In the genomic region with DNA sequence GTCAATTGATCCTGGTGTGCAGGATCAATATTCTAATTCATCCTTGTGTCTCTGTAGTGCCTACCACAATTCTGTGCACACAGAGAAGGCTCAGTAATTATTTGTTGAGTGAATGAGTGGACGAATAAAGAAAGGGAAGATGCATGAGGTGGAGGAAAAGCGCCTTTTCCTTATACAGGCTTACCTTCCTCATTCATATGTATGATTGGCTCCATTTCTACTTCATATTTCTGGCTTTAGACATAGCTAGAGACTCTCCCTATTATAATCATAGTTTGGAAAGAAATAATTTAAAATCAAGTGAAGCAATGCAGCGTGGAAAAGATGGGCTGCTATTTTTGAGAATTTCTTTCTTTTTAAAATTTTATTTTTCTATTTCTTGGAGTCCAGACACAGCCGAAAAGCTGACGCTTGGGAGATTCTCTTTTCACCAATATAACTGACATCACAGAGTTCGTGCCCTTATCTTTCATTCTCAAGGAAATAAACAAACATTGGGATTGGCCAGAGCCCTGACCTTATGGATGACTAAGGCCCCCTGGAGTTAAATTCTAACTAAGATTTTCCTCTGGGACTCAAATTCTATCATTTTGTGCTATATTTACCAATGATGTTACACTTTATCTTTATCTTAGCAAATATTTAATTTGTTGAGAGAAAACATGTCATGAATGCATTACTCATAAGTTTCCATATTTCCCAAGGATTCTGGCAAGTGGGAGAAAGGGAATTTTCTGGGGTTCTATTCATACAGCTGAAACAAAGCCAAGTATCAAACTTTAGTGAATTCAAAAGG, we compare ENCODE assay signal across 15 cellular contexts. TPM values are rescaled to one million over a fixed set of nuclear protein-coding genes. Genes with fewer than 3 reads are reported as not detected.
DNase-seq lines count a peak whose midpoint lies in the region; ATAC-seq, FAIRE-seq and TF ChIP-seq lines count a peak whose summit lies in the region.
"Had no signal": no experiment of that assay in that cellular context is flagged by ENCODE, and none has a peak within 500 bp of the region (broad histone marks: within the 10 kb centered on the region; RNA-seq: fewer than 3 reads in every experiment).

No MANE protein-coding gene starts in this region.

- H3K79me2 ChIP-seq in GM23248 (ENCODE audit: insufficient read depth) (no peaks in the 10 kb centered on the region), SK-N-SH (ENCODE audit: insufficient read depth) (no peaks in the 10 kb centered on the region)

- H3K36me3 ChIP-seq in GM23248 (ENCODE audit: low read depth) = no peaks in the 10 kb centered on the region
- H3K36me3 ChIP-seq in SK-N-SH (replicated peaks in 1 of 2; ENCODE audit: control insufficient read depth in 1 of 2, insufficient read depth in 2 of 2, low read length in 1 of 2) = no peaks in the 10 kb centered on the region
- no peaks in the 10 kb centered on the region for H3K36me3 ChIP-seq in pancreas
- H3K36me3 ChIP-seq in suprapubic skin = no peaks in the 10 kb centered on the region
- H3K36me3 ChIP-seq: esophagus muscularis mucosa had no signal

- H3K27ac Mint-ChIP-seq in activated CD8-positive, alpha-beta memory T cell treated with anti-CD3 and anti-CD28 coated beads, Interleukin-2, amount 10 ng/mL, durations not matched to agents 7 days and 5 days = no peak overlapping the region
- H3K27ac Mint-ChIP-seq: activated CD8-positive, alpha-beta T cell treated with anti-CD3 and anti-CD28 coated beads, Interleukin-2, amount 10 ng/mL, durations not matched to agents 7 days and 5 days; activated naive CD8-positive, alpha-beta T cell treated with anti-CD3 and anti-CD28 coated beads for 36 hours; mesothelial cell of epicardium had no signal

- H4K20me1 ChIP-seq in GM23248 (ENCODE audit: insufficient read depth) (no peaks in the 10 kb centered on the region), SK-N-SH (ENCODE audit: insufficient read depth) (no peaks in the 10 kb centered on the region)

- TF ChIP-seq CTCF in SK-N-SH (IDR thresholded peaks at IDR 0.05) (no peak), fibroblast of pulmonary artery (IDR thresholded peaks at IDR 0.05; ENCODE audit: low read length, missing control alignments) (no peak), pancreas (IDR thresholded peaks at IDR 0.05) (no peak), GM13977 (IDR thresholded peaks at IDR 0.05; ENCODE audit: extremely low read depth, insufficient read depth, missing control alignments) (no peak), suprapubic skin (IDR thresholded peaks at IDR 0.05) (no peak)

- H3K9ac ChIP-seq in GM23248 (no peak overlapping the region), SK-N-SH (0 out of 2 replicates have a peak overlapping the region, but pooled peaks have one; percentile 0)

- no peaks in the 10 kb centered on the region for H3K9me3 ChIP-seq in GM23248 (ENCODE audit: low read depth)
- no peaks in the 10 kb centered on the region for H3K9me3 ChIP-seq in SK-N-SH
- no peaks in the 10 kb centered on the region for H3K9me3 ChIP-seq in pancreas
- no peaks in the 10 kb centered on the region for H3K9me3 ChIP-seq in suprapubic skin
- H3K9me3 ChIP-seq: esophagus muscularis mucosa had no signal

- peak overlapping the region; percentile 13 for H3K4me2 ChIP-seq in GM23248 (ENCODE audit: unreplicated experiment)
- no peak overlapping the region for H3K4me2 ChIP-seq in SK-N-SH

- H3K9me2 ChIP-seq in GM23248 (ENCODE audit: insufficient read depth) = no peaks in the 10 kb centered on the region
- H3K9me2 ChIP-seq in SK-N-SH = no peaks in the 10 kb centered on the region

- POLR2A ChIA-PET in SK-N-SH (lab: Yijun Ruan, JAX) = no interaction called here

- in situ Hi-C loops in GM23248 (cut with MboI) (no loop called here), GM13977 (cut with MboI; ENCODE audit: low pct_unique_long_range_greater_than_20kb, low sequenced_read_pairs, unreplicated experiment) (no loop called here)

- ATAC-seq in pancreas = peak in 3 of 4 donors; percentile 34 to 77 (median 75)
- no peak for ATAC-seq in activated CD8-positive, alpha-beta memory T cell treated with anti-CD3 and anti-CD28 coated beads, Interleukin-2, amount 10 ng/mL, durations not matched to agents 7 days and 5 days
- ATAC-seq in HG03378 (IDR thresholded peaks at IDR 0.05; ENCODE audit: unreplicated experiment) = no peak
- ATAC-seq: activated CD8-positive, alpha-beta T cell treated with anti-CD3 and anti-CD28 coated beads, Interleukin-2, amount 10 ng/mL, durations not matched to agents 7 days and 5 days had no signal

- CTCF ChIA-PET in SK-N-SH (lab: Yijun Ruan, JAX) = interaction anchor here (1.0 kb wide), 1 partner anchor 9 kb away, joined by 3 read pairs; no protein-coding TSS in a partner anchor
- CTCF ChIA-PET in activated CD8-positive, alpha-beta memory T cell treated with anti-CD3 and anti-CD28 coated beads, Interleukin-2, amount 10 ng/mL, durations not matched to agents 7 days and 5 days (lab: Charles Lee) = no interaction called here

- H2AFZ ChIP-seq in GM23248 = no peak overlapping the region
- H2AFZ ChIP-seq in SK-N-SH (ENCODE audit: low read depth) = no peak overlapping the region

- H3K4me1 Mint-ChIP-seq in activated CD8-positive, alpha-beta memory T cell treated with anti-CD3 and anti-CD28 coated beads, Interleukin-2, amount 10 ng/mL, durations not matched to agents 7 days and 5 days = no peaks in the 10 kb centered on the region
- H3K4me1 Mint-ChIP-seq: activated naive CD8-positive, alpha-beta T cell treated with anti-CD3 and anti-CD28 coated beads for 36 hours had no signal

- TF ChIP-seq EP300 in SK-N-SH (IDR thresholded peaks at IDR 0.05; ENCODE audit: borderline replicate concordance in 1 of 2, low read depth in 1 of 2, low read length in 1 of 2) (peak in 1 of 2 experiments; percentile 30; a peak in 1 of 4 replicates), suprapubic skin (IDR thresholded peaks at IDR 0.05) (no peak)

- TF ChIP-seq RAD21 in SK-N-SH (IDR thresholded peaks at IDR 0.05; ENCODE audit: low read length) = no peak

- intact Hi-C loops in pancreas (cut with DNase I) = no loop called here

- no peak overlapping the region for H3K27ac ChIP-seq in GM23248
- H3K27ac ChIP-seq in SK-N-SH (ENCODE audit: low read depth in 2 of 2, low read length in 1 of 2) = peak overlapping the region in 1 of 2 experiments; percentile 74; a peak in 2 of 4 replicates
- H3K27ac ChIP-seq in pancreas = peak overlapping the region in 1 of 4 donors; percentile 48
- H3K27ac ChIP-seq in suprapubic skin = no peak overlapping the region
- H3K27ac ChIP-seq: esophagus muscularis mucosa had no signal

- DNase-seq in GM23248 (peak; percentile 38), SK-N-SH (no peak), fibroblast of pulmonary artery (ENCODE audit: low read depth) (peak; percentile 79), pancreas (no peak), GM13977 (ENCODE audit: low spot score) (no peak), suprapubic skin (ENCODE audit: low spot score in 2 of 2) (no peak)
- no peak for DNase-seq in activated CD8-positive, alpha-beta memory T cell treated with anti-CD3 and anti-CD28 coated beads, Interleukin-2, amount 10 ng/mL, durations not matched to agents 7 days and 5 days
- DNase-seq: activated CD8-positive, alpha-beta T cell treated with anti-CD3 and anti-CD28 coated beads, Interleukin-2, amount 10 ng/mL, durations not matched to agents 7 days and 5 days; activated naive CD8-positive, alpha-beta T cell treated with anti-CD3 and anti-CD28 coated beads for 36 hours; DMS 273 treated with DMSO at 0.1 percent for 48 hours; MV-4-11 had no signal

- peaks cover 2% of the 10 kb centered on the region for H3K9me3 Mint-ChIP-seq in activated CD8-positive, alpha-beta memory T cell treated with anti-CD3 and anti-CD28 coated beads, Interleukin-2, amount 10 ng/mL, durations not matched to agents 7 days and 5 days (ENCODE audit: low read depth)
- H3K9me3 Mint-ChIP-seq: activated naive CD8-positive, alpha-beta T cell treated with anti-CD3 and anti-CD28 coated beads for 36 hours had no signal

- H3K27me3 ChIP-seq in GM23248 (replicated peaks; ENCODE audit: insufficient read depth) (no peaks in the 10 kb centered on the region), SK-N-SH (ENCODE audit: insufficient read depth) (no peaks in the 10 kb centered on the region), pancreas (no peaks in the 10 kb centered on the region), suprapubic skin (no peaks in the 10 kb centered on the region)
- H3K27me3 ChIP-seq: esophagus muscularis mucosa had no signal

- FAIRE-seq in pancreas (lab: Jason Lieb, UNC) = no peak

- TF ChIP-seq POLR2A in suprapubic skin (IDR thresholded peaks at IDR 0.05) = no peak

- H3K4me1 ChIP-seq in GM23248 (ENCODE audit: insufficient read depth) (peaks cover 25% of the 10 kb centered on the region; the same call in 1 of the 2 replicates), SK-N-SH (ENCODE audit: control insufficient read depth in 1 of 2, insufficient read depth in 2 of 2, low read depth in 1 of 2, low read length in 1 of 2) (peaks cover 3 to 20% of the 10 kb centered on the region in 2 experiments; a peak in 3 of 4 replicates), pancreas (peaks cover 0 to 6% (median 0%) of the 10 kb centered on the region in 3 donors), suprapubic skin (peaks cover 6% of the 10 kb centered on the region)

- WGBS in GM23248 (ENCODE audit: low coverage in 1 of 2, low lambda C conversion rate in 2 of 2, missing lambda C conversion rate in 2 of 2), 2 experiments = 81 to 84% methylated on average over 6 of the region's 6 CpGs
- 66% methylated on average over 6 of the region's 6 CpGs for WGBS in SK-N-SH (ENCODE audit: low lambda C conversion rate)
- 48 to 49% methylated on average over 6 of the region's 6 CpGs for WGBS in pancreas, 2 donors
- WGBS in suprapubic skin = 84% methylated on average over 6 of the region's 6 CpGs

- H3K36me3 Mint-ChIP-seq in activated CD8-positive, alpha-beta memory T cell treated with anti-CD3 and anti-CD28 coated beads, Interleukin-2, amount 10 ng/mL, durations not matched to agents 7 days and 5 days = no peaks in the 10 kb centered on the region
- H3K36me3 Mint-ChIP-seq: activated naive CD8-positive, alpha-beta T cell treated with anti-CD3 and anti-CD28 coated beads for 36 hours had no signal

- no peak overlapping the region for H3K4me3 Mint-ChIP-seq in activated CD8-positive, alpha-beta memory T cell treated with anti-CD3 and anti-CD28 coated beads, Interleukin-2, amount 10 ng/mL, durations not matched to agents 7 days and 5 days
- H3K4me3 Mint-ChIP-seq: activated CD8-positive, alpha-beta T cell treated with anti-CD3 and anti-CD28 coated beads, Interleukin-2, amount 10 ng/mL, durations not matched to agents 7 days and 5 days; activated naive CD8-positive, alpha-beta T cell treated with anti-CD3 and anti-CD28 coated beads for 36 hours; mesothelial cell of epicardium had no signal

- no peaks in the 10 kb centered on the region for H3K27me3 Mint-ChIP-seq in activated CD8-positive, alpha-beta memory T cell treated with anti-CD3 and anti-CD28 coated beads, Interleukin-2, amount 10 ng/mL, durations not matched to agents 7 days and 5 days
- H3K27me3 Mint-ChIP-seq: activated naive CD8-positive, alpha-beta T cell treated with anti-CD3 and anti-CD28 coated beads for 36 hours had no signal

- H3K4me3 ChIP-seq in GM23248 (no peak overlapping the region), SK-N-SH (ENCODE audit: low read depth in 2 of 2, low read length in 1 of 2) (no peak overlapping the region), fibroblast of pulmonary artery (replicated peaks; ENCODE audit: low read depth, low read length) (no peak overlapping the region), pancreas (no peak overlapping the region), suprapubic skin (no peak overlapping the region)
- H3K4me3 ChIP-seq: esophagus muscularis mucosa had no signal

- peaks cover 14% of the 10 kb centered on the region; the same call in 1 of the 2 replicates for H3F3A ChIP-seq in GM23248 (ENCODE audit: insufficient read depth)
- peaks cover 31% of the 10 kb centered on the region for H3F3A ChIP-seq in SK-N-SH (replicated peaks; ENCODE audit: insufficient read depth)

RNA-seq across cellular contexts. Expression of gene PRL, which starts 48.1 kb away (rescaled TPM):
- total RNA-seq in GM23248 (2014; rRNA removed; shearing (Covaris generic)) = not detected in 2 replicates
- polyA plus RNA-seq in GM23248 (2016; fragmentation: Nextera tagmentation; extraction: Ambion mirVana) (0.65 and 1.2 TPM in 2 replicates), SK-N-SH (2012; rRNA removed) (not detected in 2 replicates), pancreas (not detected)
- polyA plus RNA-seq in SK-N-SH (2012; cell fraction: cytosol; rRNA removed) = not detected in 2 replicates
- polyA plus RNA-seq in SK-N-SH (2012; cell fraction: nucleus; rRNA removed) = not detected in 2 replicates
- total RNA-seq in pancreas (not detected), suprapubic skin (not detected)
- not detected for total RNA-seq in activated CD8-positive, alpha-beta memory T cell treated with anti-CD3 and anti-CD28 coated beads, Interleukin-2, amount 10 ng/mL, durations not matched to agents 7 days and 5 days
- total RNA-seq: activated CD8-positive, alpha-beta T cell treated with anti-CD3 and anti-CD28 coated beads, Interleukin-2, amount 10 ng/mL, durations not matched to agents 7 days and 5 days; activated naive CD8-positive, alpha-beta T cell treated with anti-CD3 and anti-CD28 coated beads for 36 hours; mesothelial cell of epicardium; T-helper 1 cell treated with Interleukin-12 subunit alpha and Interleukin-12 subunit beta and Interleukin-4 antibody, amounts not matched to agents 30 ng/mL and 1 ng/mL, for 36 hours had no signal

Comparison
In these comparisons a context has a peak if more than half of its experiments do, and no peak if none do; other contexts are left out.
1. DNase-seq: peak in GM23248 (single experiment) and fibroblast of pulmonary artery (single experiment); none in SK-N-SH (single experiment), pancreas (0 of 6), GM13977 (single experiment), activated CD8-positive, alpha-beta memory T cell treated with anti-CD3 and anti-CD28 coated beads, Interleukin-2, amount 10 ng/mL, durations not matched to agents 7 days and 5 days (single experiment) and suprapubic skin (0 of 2).
2. ATAC-seq: peak in pancreas (3 of 4); none in activated CD8-positive, alpha-beta memory T cell treated with anti-CD3 and anti-CD28 coated beads, Interleukin-2, amount 10 ng/mL, durations not matched to agents 7 days and 5 days (single experiment) and HG03378 (single experiment).